ENCODE assay signal across 1 cellular context in genomic region chr19:38834104-38834490, GRCh38.
A peak's percentile ranks its signal among the peaks of the same experiment; 100 is the strongest.
TF ChIP-seq lines count a peak whose summit lies in the region.

No MANE protein-coding gene starts in this region.

TF ChIP-seq in HepG2, 621 proteins besides CTCF, POLR2A, EP300 and RAD21:
- peak; percentile 44; the same call in 1 of the 2 replicates for TF ChIP-seq CREB1 (IDR thresholded peaks at IDR 0.05)
- TF ChIP-seq CREB1 (CRISPR knock-in tag; IDR thresholded peaks at IDR 0.05) = no peak
- no peak for TF ChIP-seq CSRNP2 (CRISPR knock-in tag; conservative IDR thresholded peaks at IDR 0.05; ENCODE audit: low read depth)
